Comparison of ENCODE assay signal across 20 cellular contexts in genomic region chr12:31780096-31780495, GRCh38.
"Had no signal": no experiment of that assay in that cellular context is flagged by ENCODE, and none has a peak within 500 bp of the region (broad histone marks: within the 10 kb centered on the region; RNA-seq: fewer than 3 reads in every experiment).

No MANE protein-coding gene starts in this region.

- ATAC-seq: left lobe of liver, mucosa of descending colon, sciatic nerve had no signal

- H3K27me3 Mint-ChIP-seq: naive B cell, progenitor cell of endocrine pancreas had no signal

- H3K9me3 Mint-ChIP-seq: neural progenitor cell had no signal

- H3K4me3 Mint-ChIP-seq: immature natural killer cell, mesothelial cell of epicardium, naive B cell, nephron, neural progenitor cell had no signal

- DNase-seq: dorsolateral prefrontal cortex; effector CD4-positive, alpha-beta T cell; hypothalamus; immature natural killer cell; mesenchymal stem cell; mucosa of descending colon; naive B cell; stimulated activated CD4-positive, alpha-beta T cell treated with anti-CD3 and anti-CD28 coated beads, Interleukin-12 subunit alpha, Interleukin-12 subunit beta, amount 100 ng/mL, for 4 hours; stimulated activated CD4-positive, alpha-beta T cell treated with anti-CD3 and anti-CD28 coated beads, Interleukin-1b, Interleukin-23, amount 100 ng/mL, for 48 hours; stimulated activated CD4-positive, alpha-beta T cell treated with anti-CD3 and anti-CD28 coated beads, Interleukin-4, amount 100 ng/mL, for 1 hour; stimulated activated CD8-positive, alpha-beta memory T cell treated with anti-CD3 and anti-CD28 coated beads, Interleukin-4, amount 100 ng/mL, for 48 hours; stimulated activated naive CD4-positive, alpha-beta T cell treated with Interleukin-2 at 50 U/mL for 16 hours; stomach; thyroid gland had no signal

- H3K4me1 Mint-ChIP-seq: immature natural killer cell, neural progenitor cell had no signal

- H3K27ac Mint-ChIP-seq: immature natural killer cell, mesothelial cell of epicardium, nephron, neural progenitor cell, progenitor cell of endocrine pancreas had no signal

- H3K36me3 Mint-ChIP-seq: naive B cell, neural progenitor cell had no signal
